In genomic region chr21:46188226-46189212, GRCh38 we compare ENCODE assay signal across 9 cellular contexts. TPM values are rescaled to one million over a fixed set of nuclear protein-coding genes. Genes with fewer than 3 reads are reported as not detected.
A peak's percentile ranks its signal among the peaks of the same experiment; 100 is the strongest.
DNase-seq lines count a peak whose midpoint lies in the region; TF ChIP-seq lines count a peak whose summit lies in the region.
"Had no signal": no experiment of that assay in that cellular context is flagged by ENCODE, and none has a peak within 500 bp of the region (broad histone marks: within the 10 kb centered on the region; RNA-seq: fewer than 3 reads in every experiment).

No MANE protein-coding gene starts in this region.

- peaks cover 2% of the 10 kb centered on the region for H3K79me1 ChIP-seq in neuronal stem cell (ENCODE audit: low read depth, low read length)

- peaks cover 16% of the 10 kb centered on the region for H3K4me1 ChIP-seq in PC-9 (replicated peaks; ENCODE audit: insufficient read depth)
- peaks cover 27 to 42% of the 10 kb centered on the region in 2 donors for H3K4me1 ChIP-seq in neuronal stem cell (ENCODE audit: control insufficient read depth in 2 of 2, insufficient read depth in 1 of 2, low read depth in 1 of 2, low read length in 2 of 2)
- H3K4me1 ChIP-seq in OCI-LY7 (ENCODE audit: insufficient read depth, low read length, poor library complexity, severe bottlenecking): peaks cover 6% of the 10 kb centered on the region

- no peak overlapping the region for H3K23ac ChIP-seq in neuronal stem cell (ENCODE audit: low read depth, low read length, poor library complexity)

- H3K9me3 ChIP-seq in PC-9 (ENCODE audit: insufficient read depth, low read depth) (no peaks in the 10 kb centered on the region), neuronal stem cell (replicated peaks in 1 of 2; ENCODE audit: control insufficient read depth in 2 of 2, insufficient read depth in 1 of 2, low read depth in 1 of 2, low read length in 2 of 2) (no peaks in the 10 kb centered on the region), OCI-LY7 (ENCODE audit: low read length) (no peaks in the 10 kb centered on the region)

- no peak overlapping the region for H4K91ac ChIP-seq in neuronal stem cell (ENCODE audit: low read depth, low read length, poor library complexity)

- H2AFZ ChIP-seq in PC-9: no peak overlapping the region
- no peak overlapping the region for H2AFZ ChIP-seq in neuronal stem cell (ENCODE audit: low read length)
- no peak overlapping the region for H2AFZ ChIP-seq in OCI-LY7 (ENCODE audit: low read length)

- H2BK15ac ChIP-seq in neuronal stem cell (ENCODE audit: low read length): no peak overlapping the region

- H3K18ac ChIP-seq in neuronal stem cell (ENCODE audit: low read length): no peak overlapping the region

- H3K4me3 ChIP-seq in H7 (ENCODE audit: insufficient read depth, low read depth, low read length) (no peak overlapping the region), PC-9 (no peak overlapping the region), neuronal stem cell (ENCODE audit: low read length in 2 of 2) (no peak overlapping the region), OCI-LY7 (ENCODE audit: low read depth, low read length, poor library complexity, severe bottlenecking) (no peak overlapping the region)

- H3K9ac ChIP-seq in neuronal stem cell (ENCODE audit: low read depth, low read length, poor library complexity): no peak overlapping the region

- H4K20me1 ChIP-seq in PC-9 (ENCODE audit: insufficient read depth) (peaks cover 3% of the 10 kb centered on the region; the same call in 1 of the 2 replicates), OCI-LY7 (ENCODE audit: insufficient read depth, low read length) (no peaks in the 10 kb centered on the region)

- no peaks in the 10 kb centered on the region for H3K79me2 ChIP-seq in PC-9 (ENCODE audit: low read depth)
- H3K79me2 ChIP-seq in OCI-LY7 (ENCODE audit: insufficient read depth, low read depth, low read length): no peaks in the 10 kb centered on the region

- POLR2A ChIA-PET in PC-9 (lab: Charles Lee; ENCODE audit: unreplicated experiment) (no interaction called here), OCI-LY7 (lab: Charles Lee) (interaction anchor here (0.6 kb wide), 1 partner anchor 339 kb away, joined by 3 read pairs; no protein-coding TSS in a partner anchor)

- no TSS peak for BruUV-seq in PC-9 (replicated peaks; lab: Mats Ljungman, UMichigan)
- BruUV-seq in OCI-LY7 (replicated peaks; lab: Mats Ljungman, UMichigan): no TSS peak

- H3K27ac ChIP-seq in PC-9: no peak overlapping the region
- peak overlapping the region; percentile 4 for H3K27ac ChIP-seq in neuronal stem cell (replicated peaks; ENCODE audit: low read length)
- H3K27ac ChIP-seq in OCI-LY7 (ENCODE audit: low read depth, low read length, poor library complexity, severe bottlenecking): no peak overlapping the region
- H3K27ac ChIP-seq: HL-60 had no signal

- no peak overlapping the region for H3K14ac ChIP-seq in neuronal stem cell (ENCODE audit: low read length)

- peaks cover 5% of the 10 kb centered on the region for H3K36me3 ChIP-seq in H7 (replicated peaks; ENCODE audit: control insufficient read depth, insufficient read depth, low read length)
- H3K36me3 ChIP-seq in PC-9 (ENCODE audit: low read depth): no peaks in the 10 kb centered on the region
- H3K36me3 ChIP-seq in neuronal stem cell (replicated peaks in 1 of 2; ENCODE audit: control insufficient read depth in 2 of 2, insufficient read depth in 2 of 2, low read length in 2 of 2): peaks cover 30 to 48% of the 10 kb centered on the region in 2 donors
- H3K36me3 ChIP-seq in OCI-LY7 (ENCODE audit: insufficient read depth, low read length): peaks cover 13% of the 10 kb centered on the region

- peak overlapping the region; percentile 37 for H3K4me2 ChIP-seq in PC-9
- no peak overlapping the region for H3K4me2 ChIP-seq in neuronal stem cell (ENCODE audit: insufficient read depth, low read length, poor library complexity, severe bottlenecking)
- H3K4me2 ChIP-seq in OCI-LY7 (ENCODE audit: low read length): no peak overlapping the region

- no peak overlapping the region for H2BK5ac ChIP-seq in neuronal stem cell (ENCODE audit: low read length)

- CTCF ChIA-PET in PC-9 (lab: Charles Lee) (no interaction called here), OCI-LY7 (lab: Charles Lee; ENCODE audit: unreplicated experiment) (interaction anchor here (0.6 kb wide), 1 partner anchor 136 kb away, joined by 6 read pairs; no protein-coding TSS in a partner anchor)

- no peak overlapping the region for H2AK5ac ChIP-seq in neuronal stem cell (ENCODE audit: low read depth, low read length)

- no peak overlapping the region for H3K4ac ChIP-seq in neuronal stem cell (ENCODE audit: low read length)

- H2BK12ac ChIP-seq in neuronal stem cell (ENCODE audit: low read length): no peak overlapping the region

- intact Hi-C loops in PC-9 (cut with micrococcal nuclease; ENCODE audit: unreplicated experiment) (loop anchor here (1.0 kb wide), 1 partner anchor 40 kb away; the partner anchor contains the start of gene LSS), OCI-LY7 (cut with micrococcal nuclease; ENCODE audit: unreplicated experiment) (no loop called here)

- no peak overlapping the region for H2BK120ac ChIP-seq in neuronal stem cell (ENCODE audit: low read depth, low read length)

- WGBS in neuronal stem cell (ENCODE audit: extremely low coverage in 2 of 2, insufficient read length in 2 of 2, insufficient replicate concordance in 1 of 2), 2 donors: no CpG with 5 or more reads among the region's 17 CpGs

- H4K8ac ChIP-seq in neuronal stem cell (ENCODE audit: low read depth, low read length): no peak overlapping the region

- TF ChIP-seq CTCF in PC-9 (conservative IDR thresholded peaks at IDR 0.05) (no peak), OCI-LY7 (conservative IDR thresholded peaks at IDR 0.05; ENCODE audit: low read length) (no peak)

- H3F3A ChIP-seq in PC-9 (ENCODE audit: insufficient read depth, low read depth): peaks cover 11% of the 10 kb centered on the region

- H3K9me2 ChIP-seq in PC-9 (ENCODE audit: insufficient read depth): no peaks in the 10 kb centered on the region
- no peaks in the 10 kb centered on the region for H3K9me2 ChIP-seq in OCI-LY7 (ENCODE audit: insufficient read depth, low read length)

- H3K27me3 ChIP-seq in H7 (ENCODE audit: control insufficient read depth, insufficient read depth, low read length) (no peaks in the 10 kb centered on the region), PC-9 (ENCODE audit: insufficient read depth, low read depth) (no peaks in the 10 kb centered on the region), neuronal stem cell (ENCODE audit: control insufficient read depth in 3 of 3, insufficient read depth in 3 of 3, low read depth in 1 of 3, low read length in 3 of 3) (no peaks in the 10 kb centered on the region)

- DNase-seq in H7: peak; percentile 72
- DNase-seq in PC-9: peak; percentile 65 to 72
- peak; percentile 76 for DNase-seq in fibroblast of gingiva (ENCODE audit: low read depth)
- DNase-seq in neuronal stem cell (ENCODE audit: low spot score): peak; percentile 56
- no peak for DNase-seq in cerebellum (ENCODE audit: low spot score)
- no peak for DNase-seq in OCI-LY7 (ENCODE audit: low spot score)
- DNase-seq in activated CD4-positive, alpha-beta T cell treated with anti-CD3 and anti-CD28 coated beads for 1 hour: no peak
- DNase-seq in stimulated activated CD4-positive, alpha-beta T cell treated with anti-CD3 and anti-CD28 coated beads, Interleukin-12 subunit alpha, Interleukin-12 subunit beta, amount 100 ng/mL, for 4 hours: no peak

RNA-seq across cellular contexts. Expression of gene SPATC1L, which starts 4.3 kb away (rescaled TPM):
- total RNA-seq in H7 (2014; rRNA removed; shearing (Covaris generic)): 35.5 and 41.5 TPM in 2 replicates
- total RNA-seq in PC-9 (2021) (31.8 and 32.7 TPM in 2 replicates), cerebellum (6.0 TPM), OCI-LY7 (2022) (8.3 and 10.4 TPM in 2 replicates)
- 38.2 TPM for polyA plus RNA-seq in neuronal stem cell (2013, experiment 1 of 2)
- 37.5 TPM for polyA plus RNA-seq in neuronal stem cell (2013, experiment 2 of 2)
- 2.0 and 4.7 TPM in 2 replicates for total RNA-seq in OCI-LY7 (2014; rRNA removed; shearing (Covaris generic))

RNA-seq across cellular contexts. Expression of gene FTCD, which starts 33.1 kb away (rescaled TPM):
- total RNA-seq in H7 (2014; rRNA removed; shearing (Covaris generic)): 1.6 TPM in 1 of 2 replicates, not detected in the other
- 5.9 and 7.1 TPM in 2 replicates for total RNA-seq in PC-9 (2021)
- polyA plus RNA-seq in neuronal stem cell (2013, experiment 1 of 2): 2.1 TPM
- polyA plus RNA-seq in neuronal stem cell (2013, experiment 2 of 2): 2.0 TPM
- total RNA-seq in cerebellum: 0.73 TPM
- total RNA-seq in OCI-LY7 (2014; rRNA removed; shearing (Covaris generic)): 0.06 and 0.21 TPM in 2 replicates
- 0.41 and 1.1 TPM in 2 replicates for total RNA-seq in OCI-LY7 (2022)

RNA-seq across cellular contexts. Expression of gene LSS, which starts 40.1 kb away (rescaled TPM):
- total RNA-seq in H7 (2014; rRNA removed; shearing (Covaris generic)): 44.6 and 53.3 TPM in 2 replicates
- total RNA-seq in PC-9 (2021): 69.0 and 92.3 TPM in 2 replicates
- 42.5 TPM for polyA plus RNA-seq in neuronal stem cell (2013, experiment 1 of 2)
- polyA plus RNA-seq in neuronal stem cell (2013, experiment 2 of 2): 42.2 TPM
- 64.2 TPM for total RNA-seq in cerebellum
- total RNA-seq in OCI-LY7 (2014; rRNA removed; shearing (Covaris generic)): 33.9 and 45.4 TPM in 2 replicates
- total RNA-seq in OCI-LY7 (2022): 97.5 and 137 TPM in 2 replicates

Comparison
In these comparisons a context has a peak if more than half of its experiments do, and no peak if none do; other contexts are left out.
1. DNase-seq: peak in H7 (single experiment), PC-9 (2 of 2), fibroblast of gingiva (single experiment) and neuronal stem cell (single experiment); none in cerebellum (single experiment), OCI-LY7 (single experiment), activated CD4-positive, alpha-beta T cell treated with anti-CD3 and anti-CD28 coated beads for 1 hour (single experiment) and stimulated activated CD4-positive, alpha-beta T cell treated with anti-CD3 and anti-CD28 coated beads, Interleukin-12 subunit alpha, Interleukin-12 subunit beta, amount 100 ng/mL, for 4 hours (single experiment).